In genomic region chr2:69381337-69381737, GRCh38 we compare ENCODE assay signal across 1 cellular context.
TF ChIP-seq lines count a peak whose summit lies in the region.

No MANE protein-coding gene starts in this region.

TF ChIP-seq in K562, 482 proteins besides CTCF, POLR2A, EP300 and RAD21 (continued from another document and continues in another):
- TF ChIP-seq, protein P1, sequence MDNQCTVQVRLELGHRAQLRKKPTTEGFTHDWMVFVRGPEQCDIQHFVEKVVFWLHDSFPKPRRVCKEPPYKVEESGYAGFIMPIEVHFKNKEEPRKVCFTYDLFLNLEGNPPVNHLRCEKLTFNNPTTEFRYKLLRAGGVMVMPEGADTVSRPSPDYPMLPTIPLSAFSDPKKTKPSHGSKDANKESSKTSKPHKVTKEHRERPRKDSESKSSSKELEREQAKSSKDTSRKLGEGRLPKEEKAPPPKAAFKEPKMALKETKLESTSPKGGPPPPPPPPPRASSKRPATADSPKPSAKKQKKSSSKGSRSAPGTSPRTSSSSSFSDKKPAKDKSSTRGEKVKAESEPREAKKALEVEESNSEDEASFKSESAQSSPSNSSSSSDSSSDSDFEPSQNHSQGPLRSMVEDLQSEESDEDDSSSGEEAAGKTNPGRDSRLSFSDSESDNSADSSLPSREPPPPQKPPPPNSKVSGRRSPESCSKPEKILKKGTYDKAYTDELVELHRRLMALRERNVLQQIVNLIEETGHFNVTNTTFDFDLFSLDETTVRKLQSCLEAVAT (IDR thresholded peaks at IDR 0.05) = peak in 1 of 2 experiments; percentile 6; a peak in 1 of 4 replicates
- peak; percentile 23 for TF ChIP-seq MEIS2 (IDR thresholded peaks at IDR 0.05; ENCODE audit: partially characterized antibody)
- TF ChIP-seq UBTF (IDR thresholded peaks at IDR 0.05; ENCODE audit: borderline replicate concordance in 1 of 2, low read depth in 2 of 2, low read length in 2 of 2) = no peak
- TF ChIP-seq HBP1 (CRISPR knock-in tag; IDR thresholded peaks at IDR 0.05) = no peak
- TF ChIP-seq LCOR (CRISPR knock-in tag; IDR thresholded peaks at IDR 0.05) = peak; percentile 28; the same call in 1 of the 2 replicates
- 0 out of 2 replicates have a peak, but pooled peaks have one; percentile 4 for TF ChIP-seq TOE1 (IDR thresholded peaks at IDR 0.05; ENCODE audit: borderline replicate concordance)
- TF ChIP-seq TOE1 (CRISPR knock-in tag; IDR thresholded peaks at IDR 0.05; ENCODE audit: borderline replicate concordance, low read depth) = no peak
- TF ChIP-seq, protein P2, sequence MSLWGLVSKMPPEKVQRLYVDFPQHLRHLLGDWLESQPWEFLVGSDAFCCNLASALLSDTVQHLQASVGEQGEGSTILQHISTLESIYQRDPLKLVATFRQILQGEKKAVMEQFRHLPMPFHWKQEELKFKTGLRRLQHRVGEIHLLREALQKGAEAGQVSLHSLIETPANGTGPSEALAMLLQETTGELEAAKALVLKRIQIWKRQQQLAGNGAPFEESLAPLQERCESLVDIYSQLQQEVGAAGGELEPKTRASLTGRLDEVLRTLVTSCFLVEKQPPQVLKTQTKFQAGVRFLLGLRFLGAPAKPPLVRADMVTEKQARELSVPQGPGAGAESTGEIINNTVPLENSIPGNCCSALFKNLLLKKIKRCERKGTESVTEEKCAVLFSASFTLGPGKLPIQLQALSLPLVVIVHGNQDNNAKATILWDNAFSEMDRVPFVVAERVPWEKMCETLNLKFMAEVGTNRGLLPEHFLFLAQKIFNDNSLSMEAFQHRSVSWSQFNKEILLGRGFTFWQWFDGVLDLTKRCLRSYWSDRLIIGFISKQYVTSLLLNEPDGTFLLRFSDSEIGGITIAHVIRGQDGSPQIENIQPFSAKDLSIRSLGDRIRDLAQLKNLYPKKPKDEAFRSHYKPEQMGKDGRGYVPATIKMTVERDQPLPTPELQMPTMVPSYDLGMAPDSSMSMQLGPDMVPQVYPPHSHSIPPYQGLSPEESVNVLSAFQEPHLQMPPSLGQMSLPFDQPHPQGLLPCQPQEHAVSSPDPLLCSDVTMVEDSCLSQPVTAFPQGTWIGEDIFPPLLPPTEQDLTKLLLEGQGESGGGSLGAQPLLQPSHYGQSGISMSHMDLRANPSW (CRISPR knock-in tag; IDR thresholded peaks at IDR 0.05) = no peak
- TF ChIP-seq SAFB (IDR thresholded peaks at IDR 0.05; ENCODE audit: borderline replicate concordance, low read depth, low read length) = no peak
- TF ChIP-seq ZFX (CRISPR knock-in tag; IDR thresholded peaks at IDR 0.05) = no peak
- peak in 1 of 2 experiments; percentile 53; a peak in 1 of 4 replicates for TF ChIP-seq RCOR1 (IDR thresholded peaks at IDR 0.05; ENCODE audit: borderline replicate concordance in 1 of 2, low read depth in 2 of 2, low read length in 2 of 2)
- no peak for TF ChIP-seq MBD1 (CRISPR knock-in tag; IDR thresholded peaks at IDR 0.05)
- no peak; the same call in none of the 2 replicates for TF ChIP-seq PKNOX1 (IDR thresholded peaks at IDR 0.05)
- TF ChIP-seq CREM (IDR thresholded peaks at IDR 0.05; ENCODE audit: low read depth) = no peak
- TF ChIP-seq NBN (IDR thresholded peaks at IDR 0.05; ENCODE audit: low read depth) = peak; percentile 54; the same call in 1 of the 2 replicates
- TF ChIP-seq E2F3 (CRISPR knock-in tag; IDR thresholded peaks at IDR 0.05) = no peak
- TF ChIP-seq MCM2 (IDR thresholded peaks at IDR 0.05; ENCODE audit: low read depth) = no peak
- TF ChIP-seq GTF2E2 (tag; IDR thresholded peaks at IDR 0.05) = no peak
- peak; percentile 31 for TF ChIP-seq TAF9B (IDR thresholded peaks at IDR 0.05; ENCODE audit: partially characterized antibody)
- no peak for TF ChIP-seq CREB5 (CRISPR knock-in tag; IDR thresholded peaks at IDR 0.05)
- TF ChIP-seq MLX (CRISPR knock-in tag; conservative IDR thresholded peaks at IDR 0.05) = no peak
- TF ChIP-seq FOS (IDR thresholded peaks at IDR 0.05; ENCODE audit: extremely low read depth, insufficient read length) = peak; percentile 68
- TF ChIP-seq, protein P3, sequence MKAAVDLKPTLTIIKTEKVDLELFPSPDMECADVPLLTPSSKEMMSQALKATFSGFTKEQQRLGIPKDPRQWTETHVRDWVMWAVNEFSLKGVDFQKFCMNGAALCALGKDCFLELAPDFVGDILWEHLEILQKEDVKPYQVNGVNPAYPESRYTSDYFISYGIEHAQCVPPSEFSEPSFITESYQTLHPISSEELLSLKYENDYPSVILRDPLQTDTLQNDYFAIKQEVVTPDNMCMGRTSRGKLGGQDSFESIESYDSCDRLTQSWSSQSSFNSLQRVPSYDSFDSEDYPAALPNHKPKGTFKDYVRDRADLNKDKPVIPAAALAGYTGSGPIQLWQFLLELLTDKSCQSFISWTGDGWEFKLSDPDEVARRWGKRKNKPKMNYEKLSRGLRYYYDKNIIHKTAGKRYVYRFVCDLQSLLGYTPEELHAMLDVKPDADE (conservative IDR thresholded peaks at IDR 0.05; ENCODE audit: control insufficient read depth, low read depth, low read length) = no peak
- TF ChIP-seq ATF7 (IDR thresholded peaks at IDR 0.05) = peak; percentile 59
- no peak for TF ChIP-seq ZNF586 (CRISPR knock-in tag; conservative IDR thresholded peaks at IDR 0.05)
- peak; percentile 68 for TF ChIP-seq GATAD2A (IDR thresholded peaks at IDR 0.05)
- TF ChIP-seq HDAC8 (tag; IDR thresholded peaks at IDR 0.05) = no peak
- no peak for TF ChIP-seq FIP1L1 (IDR thresholded peaks at IDR 0.05; ENCODE audit: low read depth, low read length, poor library complexity, severe bottlenecking)
- peak; percentile 94 for TF ChIP-seq ZNF384 (IDR thresholded peaks at IDR 0.05; ENCODE audit: low read depth, low read length)
- TF ChIP-seq CSDE1 (IDR thresholded peaks at IDR 0.05) = no peak
- no peak for TF ChIP-seq CUX1 (CRISPR knock-in tag; IDR thresholded peaks at IDR 0.05)
- peak in 1 of 2 experiments; percentile 53; a peak in 1 of 4 replicates for TF ChIP-seq TRIM24 (IDR thresholded peaks at IDR 0.05)
- peak; percentile 72 for TF ChIP-seq MAFF (IDR thresholded peaks at IDR 0.05; ENCODE audit: low read length)
- TF ChIP-seq, protein P4, sequence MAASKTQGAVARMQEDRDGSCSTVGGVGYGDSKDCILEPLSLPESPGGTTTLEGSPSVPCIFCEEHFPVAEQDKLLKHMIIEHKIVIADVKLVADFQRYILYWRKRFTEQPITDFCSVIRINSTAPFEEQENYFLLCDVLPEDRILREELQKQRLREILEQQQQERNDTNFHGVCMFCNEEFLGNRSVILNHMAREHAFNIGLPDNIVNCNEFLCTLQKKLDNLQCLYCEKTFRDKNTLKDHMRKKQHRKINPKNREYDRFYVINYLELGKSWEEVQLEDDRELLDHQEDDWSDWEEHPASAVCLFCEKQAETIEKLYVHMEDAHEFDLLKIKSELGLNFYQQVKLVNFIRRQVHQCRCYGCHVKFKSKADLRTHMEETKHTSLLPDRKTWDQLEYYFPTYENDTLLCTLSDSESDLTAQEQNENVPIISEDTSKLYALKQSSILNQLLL (CRISPR knock-in tag; IDR thresholded peaks at IDR 0.05; ENCODE audit: borderline replicate concordance) = no peak
- TF ChIP-seq NFE2L1 (tag; IDR thresholded peaks at IDR 0.05; ENCODE audit: borderline replicate concordance, low read depth) = peak; percentile 19; the same call in 1 of the 2 replicates
- TF ChIP-seq GATA2 (CRISPR knock-in tag; IDR thresholded peaks at IDR 0.05) = no peak
- TF ChIP-seq RBM14 (IDR thresholded peaks at IDR 0.05; ENCODE audit: borderline replicate concordance, insufficient read depth, low read depth, low read length) = no peak
- TF ChIP-seq MCM3 (IDR thresholded peaks at IDR 0.05) = no peak
